ENCODE assay signal across 7 cellular contexts in the genomic region with DNA sequence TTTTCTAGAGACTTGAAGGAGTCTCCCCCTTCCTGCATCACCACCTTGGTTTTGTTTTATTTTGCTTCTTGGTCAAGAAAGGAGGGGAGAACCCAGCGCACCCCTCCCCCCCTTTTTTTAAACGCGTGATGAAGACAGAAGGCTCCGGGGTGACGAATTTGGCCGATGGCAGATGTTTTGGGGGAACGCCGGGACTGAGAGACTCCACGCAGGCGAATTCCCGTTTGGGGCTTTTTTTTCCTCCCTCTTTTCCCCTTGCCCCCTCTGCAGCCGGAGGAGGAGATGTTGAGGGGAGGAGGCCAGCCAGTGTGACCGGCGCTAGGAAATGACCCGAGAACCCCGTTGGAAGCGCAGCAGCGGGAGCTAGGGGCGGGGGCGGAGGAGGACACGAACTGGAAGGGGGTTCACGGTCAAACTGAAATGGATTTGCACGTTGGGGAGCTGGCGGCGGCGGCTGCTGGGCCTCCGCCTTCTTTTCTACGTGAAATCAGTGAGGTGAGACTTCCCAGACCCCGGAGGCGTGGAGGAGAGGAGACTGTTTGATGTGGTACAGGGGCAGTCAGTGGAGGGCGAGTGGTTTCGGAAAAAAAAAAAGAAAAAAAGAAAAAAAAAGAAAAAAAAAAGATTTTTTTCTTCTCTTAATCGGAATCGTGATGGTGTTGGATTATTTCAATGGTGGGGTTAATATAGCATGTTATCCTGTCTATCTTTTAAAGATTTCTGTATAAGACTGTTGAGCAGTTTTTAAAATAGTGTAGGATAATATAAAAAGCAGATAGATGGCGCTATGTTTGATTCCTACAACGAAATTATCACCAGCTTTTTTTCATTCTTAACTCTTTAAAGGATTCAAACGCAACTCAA. TPM values are rescaled to one million over a fixed set of nuclear protein-coding genes. Genes with fewer than 3 reads are reported as not detected.
DNase-seq lines count a peak whose midpoint lies in the region; ATAC-seq and TF ChIP-seq lines count a peak whose summit lies in the region.

No MANE protein-coding gene starts in this region.

- peaks cover 6 to 32% (median 20%) of the 10 kb centered on the region in 5 experiments for H3K9me3 Mint-ChIP-seq in brain

- peaks cover 36% of the 10 kb centered on the region for H3K27me3 Mint-ChIP-seq in brain

- H3K9ac ChIP-seq in ES-I3 (ENCODE audit: low read depth, low read length) (peak overlapping the region; percentile 87), IMR-90 (ENCODE audit: low read depth, low read length) (peak overlapping the region; percentile 99), rectal smooth muscle tissue (ENCODE audit: low read length) (peak overlapping the region; percentile 32)

- peak overlapping the region; percentile 81 for H3K4me2 ChIP-seq in IMR-90 (ENCODE audit: low read depth, low read length)

- peak; percentile 44 for TF ChIP-seq RAD21 in IMR-90 (IDR thresholded peaks at IDR 0.05; ENCODE audit: low read length)

- no peak for TF ChIP-seq POLR2A in IMR-90 (IDR thresholded peaks at IDR 0.05; ENCODE audit: low read depth, low read length)

- peak overlapping the region; percentile 79 for H2BK5ac ChIP-seq in IMR-90 (ENCODE audit: low read depth, low read length, poor library complexity, severe bottlenecking)

- H3K4me3 Mint-ChIP-seq in brain = peak overlapping the region; percentile 98 to 100 (median 99)

- H3K27me3 ChIP-seq in IMR-90 (ENCODE audit: control insufficient read depth, insufficient read depth, low read length) = no peaks in the 10 kb centered on the region
- H3K27me3 ChIP-seq in Panc1 (ENCODE audit: control insufficient read depth, insufficient read depth, low read length) = no peaks in the 10 kb centered on the region
- H3K27me3 ChIP-seq in rectal smooth muscle tissue (ENCODE audit: control insufficient read depth, insufficient read depth, low read length) = no peaks in the 10 kb centered on the region

- POLR2A ChIA-PET in IMR-90 (lab: Charles Lee; ENCODE audit: unreplicated experiment) = interaction anchor here (0.7 to 4.2 kb wide), 2 partner anchors 552 to 617 kb away, joined by 4 to 36 read pairs; no protein-coding TSS in a partner anchor
- POLR2A ChIA-PET in Panc1 (lab: Charles Lee) = interaction anchor here (0.6 to 0.7 kb wide), 3 partner anchors 211 to 464 kb away, joined by 4 to 11 read pairs (median 5); no protein-coding TSS in a partner anchor

- peak overlapping the region; percentile 90 for H4K91ac ChIP-seq in IMR-90 (ENCODE audit: insufficient read depth, low read depth, low read length)

- CTCF ChIA-PET in IMR-90 (lab: Yijun Ruan, JAX) (interaction anchor here (0.7 to 1.5 kb wide), 2 partner anchors 173 to 355 kb away, joined by 3 read pairs; no protein-coding TSS in a partner anchor), Panc1 (lab: Charles Lee) (interaction anchor here (0.6 to 0.8 kb wide), 3 partner anchors 168 to 1818 kb away, joined by 3 to 6 read pairs (median 4); no protein-coding TSS in a partner anchor)

- H3K4me1 ChIP-seq in ES-I3 (ENCODE audit: insufficient read depth, low read length) (peaks cover 8% of the 10 kb centered on the region), IMR-90 (ENCODE audit: control insufficient read depth, insufficient read depth, low read length) (peaks cover 4% of the 10 kb centered on the region), Panc1 (ENCODE audit: control insufficient read depth, insufficient read depth, low read length) (peaks cover 31% of the 10 kb centered on the region), rectal smooth muscle tissue (ENCODE audit: control insufficient read depth, insufficient read depth, low read length) (peaks cover 3% of the 10 kb centered on the region)

- peak overlapping the region; percentile 67 to 75; a peak in 3 of 4 replicates for H4K8ac ChIP-seq in IMR-90 (ENCODE audit: low read depth in 2 of 2, low read length in 2 of 2)

- TF ChIP-seq CTCF in IMR-90 (conservative IDR thresholded peaks at IDR 0.05; ENCODE audit: low read depth, low read length) (peak; percentile 51), Panc1 (IDR thresholded peaks at IDR 0.05) (peak; percentile 64), brain (conservative IDR thresholded peaks at IDR 0.05) (peak; percentile 69 to 73)

- peaks cover 30% of the 10 kb centered on the region for H3K4me1 Mint-ChIP-seq in brain

- H3K4me3 ChIP-seq in IMR-90 (ENCODE audit: insufficient read depth, low read depth, low read length) (peak overlapping the region; percentile 84), Panc1 (ENCODE audit: low read depth in 2 of 2, low read length in 2 of 2) (peak overlapping the region; percentile 95 to 96), rectal smooth muscle tissue (ENCODE audit: low read length) (peak overlapping the region; percentile 86)

- H3K23ac ChIP-seq in IMR-90 (ENCODE audit: low read depth, low read length) = peak overlapping the region; percentile 92

- peaks cover 66% of the 10 kb centered on the region for H3K36me3 Mint-ChIP-seq in brain

- peak overlapping the region; percentile 92 for H3K14ac ChIP-seq in IMR-90 (replicated peaks; ENCODE audit: low read depth, low read length)

- H4K20me1 ChIP-seq in IMR-90 (ENCODE audit: insufficient read depth, low read length) = peaks cover 32% of the 10 kb centered on the region

- peak overlapping the region; percentile 85 for H3K56ac ChIP-seq in IMR-90 (ENCODE audit: extremely low read depth, insufficient read depth, low read length)

- peaks cover 9 to 22% of the 10 kb centered on the region in 2 experiments; a peak in 3 of 4 replicates for H3K79me1 ChIP-seq in IMR-90 (ENCODE audit: low read depth in 1 of 2, low read length in 2 of 2)

- peak overlapping the region; percentile 90 for H3K27ac ChIP-seq in IMR-90 (ENCODE audit: insufficient read depth, low read length)
- H3K27ac ChIP-seq in Panc1 (ENCODE audit: low read length) = peak overlapping the region; percentile 98
- H3K27ac ChIP-seq in rectal smooth muscle tissue (ENCODE audit: low read depth, low read length) = peak overlapping the region; percentile 90

- H3K36me3 ChIP-seq in ES-I3 (ENCODE audit: insufficient read depth, low read length) = peaks cover 21% of the 10 kb centered on the region
- H3K36me3 ChIP-seq in IMR-90 (ENCODE audit: control insufficient read depth, insufficient read depth, low read length) = peaks cover 25% of the 10 kb centered on the region
- peaks cover 22% of the 10 kb centered on the region for H3K36me3 ChIP-seq in Panc1 (ENCODE audit: control insufficient read depth, insufficient read depth, low read length)
- no peaks in the 10 kb centered on the region for H3K36me3 ChIP-seq in rectal smooth muscle tissue (ENCODE audit: control insufficient read depth, insufficient read depth, low read length)

- H2AK9ac ChIP-seq in IMR-90 (replicated peaks; ENCODE audit: low read depth, low read length, poor library complexity) = peak overlapping the region; percentile 92

- peak overlapping the region; percentile 65 for H4K5ac ChIP-seq in IMR-90 (ENCODE audit: low read depth, low read length)

- WGBS in IMR-90 (ENCODE audit: extremely low coverage in 2 of 2, insufficient read length in 1 of 2), 2 experiments = 1% methylated on average over 15 of the region's 37 CpGs; no CpG with 5 or more reads in 1 of the 2 experiments

- no peak overlapping the region for H2BK20ac ChIP-seq in IMR-90 (ENCODE audit: low read depth, low read length)

- peak overlapping the region; percentile 85 for H2BK120ac ChIP-seq in IMR-90 (ENCODE audit: low read depth, low read length)

- in situ Hi-C loops in IMR-90 (cut with MboI; ENCODE audit: low sequenced_read_pairs) = loop anchor here (10.0 kb wide), 1 partner anchor 548 kb away; no protein-coding TSS in a partner anchor
- in situ Hi-C loops in Panc1 (cut with HindIII; ENCODE audit: low pct_unique_long_range_greater_than_20kb, low sequenced_read_pairs) = no loop called here

- H3K18ac ChIP-seq in IMR-90 (ENCODE audit: low read depth, low read length) = peak overlapping the region; percentile 94

- peak overlapping the region; percentile 8; the same call in 1 of the 3 replicates for H2BK15ac ChIP-seq in IMR-90 (ENCODE audit: low read depth, low read length)

- peak overlapping the region; percentile 98 to 100 (median 99) for H3K27ac Mint-ChIP-seq in brain

- intact Hi-C loops in IMR-90 (cut with micrococcal nuclease) = loop anchor here (1.0 to 10.0 kb wide), 12 partner anchors 70 to 1850 kb away; no protein-coding TSS in a partner anchor
- intact Hi-C loops in Panc1 (cut with micrococcal nuclease; ENCODE audit: unreplicated experiment) = loop anchor here (5.0 to 10.0 kb wide), 4 partner anchors 146 to 546 kb away; no protein-coding TSS in a partner anchor

- H3K9me3 ChIP-seq in ES-I3 (ENCODE audit: control insufficient read depth, insufficient read depth, low read length) = no peaks in the 10 kb centered on the region
- H3K9me3 ChIP-seq in IMR-90 (ENCODE audit: control insufficient read depth, insufficient read depth, low read length) = no peaks in the 10 kb centered on the region
- H3K9me3 ChIP-seq in Panc1 (ENCODE audit: control insufficient read depth, insufficient read depth, low read depth, low read length) = no peaks in the 10 kb centered on the region

- peak; percentile 59 for DNase-seq in IMR-90
- no peak for DNase-seq in Panc1 (ENCODE audit: low read depth, low spot score)
- peak in 33 of 51 donors; percentile 5 to 75 (median 14) for DNase-seq in hypothalamus (lab: John Stamatoyannopoulos, UW)

- peaks cover 3% of the 10 kb centered on the region; the same call in 1 of the 2 replicates for H3K9me1 ChIP-seq in IMR-90 (ENCODE audit: insufficient read depth, low read length)

- dilution Hi-C loops in IMR-90 (cut with HindIII; ENCODE audit: low sequenced_read_pairs, unreplicated experiment) = no loop called here

- H3K4ac ChIP-seq in IMR-90 (ENCODE audit: low read depth, low read length) = peak overlapping the region; percentile 94

- BruUV-seq in IMR-90 (replicated peaks; lab: Mats Ljungman, UMichigan) (TSS peak; percentile 25), Panc1 (replicated peaks; lab: Mats Ljungman, UMichigan) (TSS peak; percentile 58)

- no peak for ATAC-seq in IMR-90 (ENCODE audit: low read depth)
- ATAC-seq in Panc1 = peak; percentile 46
- no peak for ATAC-seq in esophagus mucosa

- H2AFZ ChIP-seq in IMR-90 (replicated peaks; ENCODE audit: low read length, poor library complexity) = peak overlapping the region; percentile 94

- H2AK5ac ChIP-seq in IMR-90 (ENCODE audit: low read depth, low read length) = peak overlapping the region; percentile 47; the same call in 1 of the 2 replicates

TF ChIP-seq in IMR-90, 13 proteins besides CTCF, POLR2A, EP300 and RAD21 (continues in another document):
- no peak for TF ChIP-seq RFX5 (IDR thresholded peaks at IDR 0.05; ENCODE audit: low read depth, low read length)
- peak; percentile 26; the same call in 1 of the 2 replicates for TF ChIP-seq MAZ (IDR thresholded peaks at IDR 0.05; ENCODE audit: borderline replicate concordance, low read depth, low read length)
- no peak; the same call in 1 of the 2 replicates for TF ChIP-seq CHD1 (IDR thresholded peaks at IDR 0.05; ENCODE audit: low read depth, low read length)

RNA-seq across cellular contexts. Expression of a gene that starts 3.1 kb away (rescaled TPM):
- total RNA-seq in IMR-90 (2012; rRNA removed) (4.7 and 6.4 TPM in 2 replicates), Panc1 (2021; ENCODE audit: unreplicated experiment) (71.9 TPM), esophagus mucosa (10.5 TPM)
- polyA plus RNA-seq in IMR-90 (2012; rRNA removed) (4.8 and 5.4 TPM in 2 replicates), brain (ENCODE audit: insufficient read depth, low read depth, low replicate concordance) (231 TPM)
- polyA plus RNA-seq in IMR-90 (2012; cell fraction: cytosol; rRNA removed) = 3.1 and 5.4 TPM in 2 replicates
- polyA plus RNA-seq in IMR-90 (2012; cell fraction: nucleus; rRNA removed; ENCODE audit: low replicate concordance) = 4.5 and 8.7 TPM in 2 replicates
- 51.6 TPM for polyA plus RNA-seq in Panc1 (2012; ENCODE audit: insufficient read length)

Comparison
In these comparisons a context has a peak if more than half of its experiments do, and no peak if none do; other contexts are left out.
1. H3K9ac ChIP-seq: peak in every context shown above with its lines; median percentile 99 in IMR-90; 87 in ES-I3; 32 in rectal smooth muscle tissue.